In genomic region chr3:63193647-63194046, GRCh38 we compare ENCODE assay signal across 9 cellular contexts.
DNase-seq lines count a peak whose midpoint lies in the region; ATAC-seq, FAIRE-seq and TF ChIP-seq lines count a peak whose summit lies in the region.
"Had no signal": no experiment of that assay in that cellular context is flagged by ENCODE, and none has a peak within 500 bp of the region (broad histone marks: within the 10 kb centered on the region; RNA-seq: fewer than 3 reads in every experiment).

No MANE protein-coding gene starts in this region.

- H3K9me3 Mint-ChIP-seq in T-cell = peaks cover 6 to 11% (median 10%) of the 10 kb centered on the region in 3 donors

- H3K4me1 ChIP-seq in adipocyte (ENCODE audit: control insufficient read depth, insufficient read depth, low read length) = no peaks in the 10 kb centered on the region

- H3K4me1 Mint-ChIP-seq in T-cell = no peaks in the 10 kb centered on the region

- CTCF ChIA-PET in T-cell (lab: Charles Lee) = no interaction called here

- no peak overlapping the region for H3K4me3 ChIP-seq in adipocyte (ENCODE audit: low read length)

- no peak overlapping the region for H3K9ac ChIP-seq in adipocyte (ENCODE audit: low read length)

- peaks cover 0 to 2% of the 10 kb centered on the region in 2 donors for H3K27me3 Mint-ChIP-seq in T-cell
- H3K27me3 Mint-ChIP-seq: stimulated activated naive CD8-positive, alpha-beta T cell treated with anti-CD3 and anti-CD28 coated beads, Interleukin-15, Interleukin-2, amounts not matched to agents 100 ng/mL and 50 ng/mL, for 24 hours had no signal

- H3K27me3 ChIP-seq in adipocyte (replicated peaks; ENCODE audit: control insufficient read depth, insufficient read depth, low read length) = peaks cover 19% of the 10 kb centered on the region

- peak; percentile 46 for FAIRE-seq in D721Med (lab: Jason Lieb, UNC)

- no peak overlapping the region for H3K27ac Mint-ChIP-seq in T-cell
- H3K27ac Mint-ChIP-seq: stimulated activated naive CD8-positive, alpha-beta T cell treated with anti-CD3 and anti-CD28 coated beads, Interleukin-15, Interleukin-2, amounts not matched to agents 100 ng/mL and 50 ng/mL, for 24 hours had no signal

- H3K36me3 ChIP-seq in adipocyte (ENCODE audit: control insufficient read depth, insufficient read depth, low read length, severe bottlenecking) = no peaks in the 10 kb centered on the region

- H3K36me3 Mint-ChIP-seq in T-cell = no peaks in the 10 kb centered on the region

- no peak overlapping the region for H3K4me3 Mint-ChIP-seq in T-cell
- H3K4me3 Mint-ChIP-seq: stimulated activated naive CD8-positive, alpha-beta T cell treated with anti-CD3 and anti-CD28 coated beads, Interleukin-15, Interleukin-2, amounts not matched to agents 100 ng/mL and 50 ng/mL, for 24 hours had no signal

- peak; percentile 79 for TF ChIP-seq CTCF in D721Med (IDR thresholded peaks at IDR 0.05; ENCODE audit: insufficient read depth, missing control alignments)

- H3K9me3 ChIP-seq in adipocyte (ENCODE audit: control insufficient read depth, low read length) = no peaks in the 10 kb centered on the region

- POLR2A ChIA-PET in T-cell (lab: Charles Lee) = no interaction called here

- DNase-seq in D721Med (ENCODE audit: insufficient read length, low spot score) (no peak), LoVo (ENCODE audit: low spot score) (peak; percentile 34), adipocyte (ENCODE audit: low read depth) (peak; percentile 74), left lobe of liver (ENCODE audit: low spot score) (no peak), NOMO-1 treated with DMSO at 0.1 percent for 48 hours (lab: John Stamatoyannopoulos, UW; ENCODE audit: unreplicated experiment) (no peak), activated gamma-delta T cell treated with Interleukin-2 at 50 U/mL for 16 hours (no peak), T-cell (no peak)
- DNase-seq in activated naive CD4-positive, alpha-beta T cell treated with Interleukin-2 at 50 U/mL for 16 hours = no peak

- ATAC-seq in left lobe of liver (peak; percentile 70), T-cell (replicated peaks in 1 of 4) (no peak)

Comparison
In these comparisons a context has a peak if more than half of its experiments do, and no peak if none do; other contexts are left out.
1. DNase-seq: peak in LoVo (single experiment) and adipocyte (single experiment); none in D721Med (single experiment), left lobe of liver (single experiment), NOMO-1 treated with DMSO at 0.1 percent for 48 hours (single experiment), activated gamma-delta T cell treated with Interleukin-2 at 50 U/mL for 16 hours (single experiment), T-cell (0 of 34) and activated naive CD4-positive, alpha-beta T cell treated with Interleukin-2 at 50 U/mL for 16 hours (single experiment).